Comparison of ENCODE assay signal across 19 cellular contexts in genomic region chr21:35284199-35284598, GRCh38.
DNase-seq lines count a peak whose midpoint lies in the region; ATAC-seq, FAIRE-seq and TF ChIP-seq lines count a peak whose summit lies in the region.
"Had no signal": no experiment of that assay in that cellular context is flagged by ENCODE, and none has a peak within 500 bp of the region (broad histone marks: within the 10 kb centered on the region; RNA-seq: fewer than 3 reads in every experiment).

No MANE protein-coding gene starts in this region.

- no peaks in the 10 kb centered on the region for H4K20me1 ChIP-seq in PC-9 (ENCODE audit: insufficient read depth)

- H3K27me3 ChIP-seq in adrenal gland (no peaks in the 10 kb centered on the region), PC-9 (ENCODE audit: insufficient read depth, low read depth) (no peaks in the 10 kb centered on the region)
- H3K27me3 ChIP-seq: cardiac muscle cell, spleen had no signal

- CTCF ChIA-PET in PC-9 (lab: Charles Lee) = no interaction called here

- no peak for FAIRE-seq in kidney (lab: Jason Lieb, UNC)
- FAIRE-seq: GM18507 had no signal

- no peak overlapping the region for H3K4me3 ChIP-seq in adrenal gland
- no peak overlapping the region for H3K4me3 ChIP-seq in kidney (ENCODE audit: low read length in 2 of 2)
- no peak overlapping the region for H3K4me3 ChIP-seq in PC-9
- H3K4me3 ChIP-seq: cardiac muscle cell, spleen, thoracic aorta had no signal

- H3K9ac ChIP-seq in kidney (ENCODE audit: low read length in 2 of 2) = no peak overlapping the region

- H3K79me2 ChIP-seq in PC-9 (ENCODE audit: low read depth) = no peaks in the 10 kb centered on the region

- no peak for TF ChIP-seq POLR2A in adrenal gland (IDR thresholded peaks at IDR 0.05)

- H3K9me3 ChIP-seq in adrenal gland (replicated peaks in 1 of 3) (peaks cover 0 to 6% (median 0%) of the 10 kb centered on the region in 3 donors), kidney (ENCODE audit: control insufficient read depth in 1 of 2, low read length in 2 of 2) (peaks cover 0 to 7% of the 10 kb centered on the region in 2 donors), PC-9 (ENCODE audit: insufficient read depth, low read depth) (no peaks in the 10 kb centered on the region)

- ATAC-seq in sciatic nerve (peak; percentile 73), GM21360 (IDR thresholded peaks at IDR 0.05; ENCODE audit: unreplicated experiment) (no peak)
- ATAC-seq: activated CD8-positive, alpha-beta T cell treated with anti-CD3 and anti-CD28 coated beads for 36 hours; left colon had no signal

- intact Hi-C loops in adrenal gland (cut with DNase I) = no loop called here
- intact Hi-C loops in kidney (cut with DNase I) = no loop called here
- intact Hi-C loops in sciatic nerve (cut with DNase I) = no loop called here
- intact Hi-C loops in PC-9 (cut with micrococcal nuclease; ENCODE audit: unreplicated experiment) = no loop called here

- DNase-seq in DMS 273 (lab: John Stamatoyannopoulos, UW; ENCODE audit: unreplicated experiment) = peak; percentile 11
- no peak for DNase-seq in DMS 273 treated with DMSO at 0.1 percent for 48 hours (lab: John Stamatoyannopoulos, UW)
- DNase-seq in adrenal gland = peak in 5 of 7 donors; percentile 17 to 37 (median 30)
- DNase-seq in kidney = peak; percentile 74
- peak; percentile 73 for DNase-seq in sciatic nerve (ENCODE audit: low spot score)
- no peak for DNase-seq in activated effector memory CD4-positive, alpha-beta T cell treated with Interleukin-2 at 50 U/mL for 16 hours
- no peak for DNase-seq in PC-9
- DNase-seq: activated CD8-positive, alpha-beta T cell treated with anti-CD3 and anti-CD28 coated beads for 36 hours; activated T-cell treated with anti-CD3 and anti-CD28 coated beads, Interleukin-2, amount 50 U/mL, for 48 hours; CD4-positive, CD25-positive, alpha-beta regulatory T cell; HCEC 1CT; NCI-H345; spleen had no signal

- WGBS in adrenal gland, 4 donors = 26 to 32% (median 29%) methylated on average over 6 of the region's 6 CpGs

- no peak overlapping the region for H2AFZ ChIP-seq in PC-9

- H3K4me2 ChIP-seq in PC-9 = no peak overlapping the region

- POLR2A ChIA-PET in PC-9 (lab: Charles Lee; ENCODE audit: unreplicated experiment) = no interaction called here

- H3K4me1 ChIP-seq in adrenal gland (replicated peaks in 1 of 2) (peaks cover 0 to 6% of the 10 kb centered on the region in 2 donors), kidney (ENCODE audit: control insufficient read depth in 1 of 2, insufficient read depth in 1 of 2, low read depth in 1 of 2, low read length in 2 of 2) (no peaks in the 10 kb centered on the region), PC-9 (replicated peaks; ENCODE audit: insufficient read depth) (no peaks in the 10 kb centered on the region)

- H3F3A ChIP-seq in PC-9 (ENCODE audit: insufficient read depth, low read depth) = no peaks in the 10 kb centered on the region

- H3K36me3 ChIP-seq in adrenal gland (replicated peaks in 1 of 2) (no peaks in the 10 kb centered on the region), kidney (ENCODE audit: control insufficient read depth in 1 of 2, insufficient read depth in 2 of 2, low read length in 2 of 2) (no peaks in the 10 kb centered on the region), PC-9 (ENCODE audit: low read depth) (no peaks in the 10 kb centered on the region)
- H3K36me3 ChIP-seq: cardiac muscle cell, spleen, thoracic aorta had no signal

- H3K27ac ChIP-seq in adrenal gland (no peak overlapping the region), kidney (ENCODE audit: low read depth in 2 of 2, low read length in 2 of 2) (no peak overlapping the region), PC-9 (no peak overlapping the region)
- H3K27ac ChIP-seq: 22Rv1, cardiac muscle cell, spleen, thoracic aorta had no signal

- TF ChIP-seq CTCF in adrenal gland (IDR thresholded peaks at IDR 0.05) = no peak
- TF ChIP-seq CTCF in kidney (IDR thresholded peaks at IDR 0.05; ENCODE audit: borderline replicate concordance, extremely low read depth, insufficient read depth) = no peak
- no peak for TF ChIP-seq CTCF in PC-9 (conservative IDR thresholded peaks at IDR 0.05)

- no peaks in the 10 kb centered on the region for H3K9me2 ChIP-seq in PC-9 (ENCODE audit: insufficient read depth)

- no TSS peak for BruUV-seq in PC-9 (replicated peaks; lab: Mats Ljungman, UMichigan)

Comparison
In these comparisons a context has a peak if more than half of its experiments do, and no peak if none do; other contexts are left out.
1. DNase-seq: peak in DMS 273 (single experiment), adrenal gland (5 of 7), kidney (single experiment) and sciatic nerve (single experiment); none in DMS 273 treated with DMSO at 0.1 percent for 48 hours (single experiment), activated effector memory CD4-positive, alpha-beta T cell treated with Interleukin-2 at 50 U/mL for 16 hours (single experiment) and PC-9 (0 of 2).